Comparison of ENCODE assay signal across 1 cellular context in the genomic region with DNA sequence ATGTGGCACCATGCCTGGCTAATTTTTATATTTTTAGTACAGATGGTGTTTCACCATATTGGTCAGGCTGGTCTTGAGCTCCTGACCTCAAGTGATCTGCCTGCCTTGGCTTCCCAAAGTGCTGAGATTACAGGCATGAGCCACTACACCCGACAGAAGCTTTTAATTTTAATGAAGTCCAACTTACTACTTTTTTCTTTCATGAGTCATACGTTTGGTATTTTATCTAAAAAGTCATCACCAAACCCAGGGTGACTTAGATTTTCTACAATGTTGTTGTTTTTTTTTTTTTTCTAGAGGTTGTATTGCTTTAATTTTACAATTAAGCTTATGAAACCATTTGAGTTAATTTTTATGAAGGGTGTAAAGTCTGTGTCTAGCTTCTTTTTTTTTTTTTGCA.
TF ChIP-seq lines count a peak whose summit lies in the region.

No MANE protein-coding gene starts in this region.

TF ChIP-seq in SK-N-SH, 30 proteins besides CTCF, POLR2A, EP300 and RAD21:
- TF ChIP-seq YY1 (IDR thresholded peaks at IDR 0.05; ENCODE audit: low read depth) = 0 out of 2 replicates have a peak, but pooled peaks have one; percentile 22
- TF ChIP-seq RFX5 (IDR thresholded peaks at IDR 0.05; ENCODE audit: low read length) = no peak
- no peak for TF ChIP-seq FOXM1 (IDR thresholded peaks at IDR 0.05; ENCODE audit: low read depth)
- no peak for TF ChIP-seq NFIC (IDR thresholded peaks at IDR 0.05; ENCODE audit: borderline replicate concordance)
- TF ChIP-seq, protein P1, sequence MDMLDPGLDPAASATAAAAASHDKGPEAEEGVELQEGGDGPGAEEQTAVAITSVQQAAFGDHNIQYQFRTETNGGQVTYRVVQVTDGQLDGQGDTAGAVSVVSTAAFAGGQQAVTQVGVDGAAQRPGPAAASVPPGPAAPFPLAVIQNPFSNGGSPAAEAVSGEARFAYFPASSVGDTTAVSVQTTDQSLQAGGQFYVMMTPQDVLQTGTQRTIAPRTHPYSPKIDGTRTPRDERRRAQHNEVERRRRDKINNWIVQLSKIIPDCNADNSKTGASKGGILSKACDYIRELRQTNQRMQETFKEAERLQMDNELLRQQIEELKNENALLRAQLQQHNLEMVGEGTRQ (IDR thresholded peaks at IDR 0.05; ENCODE audit: borderline replicate concordance, low read depth, low read length) = no peak
- TF ChIP-seq, protein P2, sequence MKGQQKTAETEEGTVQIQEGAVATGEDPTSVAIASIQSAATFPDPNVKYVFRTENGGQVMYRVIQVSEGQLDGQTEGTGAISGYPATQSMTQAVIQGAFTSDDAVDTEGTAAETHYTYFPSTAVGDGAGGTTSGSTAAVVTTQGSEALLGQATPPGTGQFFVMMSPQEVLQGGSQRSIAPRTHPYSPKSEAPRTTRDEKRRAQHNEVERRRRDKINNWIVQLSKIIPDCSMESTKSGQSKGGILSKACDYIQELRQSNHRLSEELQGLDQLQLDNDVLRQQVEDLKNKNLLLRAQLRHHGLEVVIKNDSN (IDR thresholded peaks at IDR 0.05; ENCODE audit: borderline replicate concordance, low read depth) = no peak
- TF ChIP-seq, protein P3, sequence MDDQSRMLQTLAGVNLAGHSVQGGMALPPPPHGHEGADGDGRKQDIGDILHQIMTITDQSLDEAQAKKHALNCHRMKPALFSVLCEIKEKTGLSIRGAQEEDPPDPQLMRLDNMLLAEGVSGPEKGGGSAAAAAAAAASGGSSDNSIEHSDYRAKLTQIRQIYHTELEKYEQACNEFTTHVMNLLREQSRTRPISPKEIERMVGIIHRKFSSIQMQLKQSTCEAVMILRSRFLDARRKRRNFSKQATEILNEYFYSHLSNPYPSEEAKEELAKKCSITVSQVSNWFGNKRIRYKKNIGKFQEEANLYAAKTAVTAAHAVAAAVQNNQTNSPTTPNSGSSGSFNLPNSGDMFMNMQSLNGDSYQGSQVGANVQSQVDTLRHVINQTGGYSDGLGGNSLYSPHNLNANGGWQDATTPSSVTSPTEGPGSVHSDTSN (IDR thresholded peaks at IDR 0.05) = 0 out of 2 replicates have a peak, but pooled peaks have one; percentile 29
- TF ChIP-seq, protein P4, sequence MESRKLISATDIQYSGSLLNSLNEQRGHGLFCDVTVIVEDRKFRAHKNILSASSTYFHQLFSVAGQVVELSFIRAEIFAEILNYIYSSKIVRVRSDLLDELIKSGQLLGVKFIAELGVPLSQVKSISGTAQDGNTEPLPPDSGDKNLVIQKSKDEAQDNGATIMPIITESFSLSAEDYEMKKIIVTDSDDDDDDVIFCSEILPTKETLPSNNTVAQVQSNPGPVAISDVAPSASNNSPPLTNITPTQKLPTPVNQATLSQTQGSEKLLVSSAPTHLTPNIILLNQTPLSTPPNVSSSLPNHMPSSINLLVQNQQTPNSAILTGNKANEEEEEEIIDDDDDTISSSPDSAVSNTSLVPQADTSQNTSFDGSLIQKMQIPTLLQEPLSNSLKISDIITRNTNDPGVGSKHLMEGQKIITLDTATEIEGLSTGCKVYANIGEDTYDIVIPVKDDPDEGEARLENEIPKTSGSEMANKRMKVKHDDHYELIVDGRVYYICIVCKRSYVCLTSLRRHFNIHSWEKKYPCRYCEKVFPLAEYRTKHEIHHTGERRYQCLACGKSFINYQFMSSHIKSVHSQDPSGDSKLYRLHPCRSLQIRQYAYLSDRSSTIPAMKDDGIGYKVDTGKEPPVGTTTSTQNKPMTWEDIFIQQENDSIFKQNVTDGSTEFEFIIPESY (IDR thresholded peaks at IDR 0.05; ENCODE audit: borderline replicate concordance, low read depth) = no peak
- TF ChIP-seq FOSL2 (IDR thresholded peaks at IDR 0.05; ENCODE audit: borderline replicate concordance, low read depth) = peak; percentile 78; the same call in 1 of the 2 replicates
- TF ChIP-seq CHD2 (IDR thresholded peaks at IDR 0.05; ENCODE audit: low read length, partially characterized antibody) = no peak
- TF ChIP-seq RXRA (IDR thresholded peaks at IDR 0.05; ENCODE audit: borderline replicate concordance, low read depth) = peak; percentile 64; the same call in 1 of the 2 replicates
- no peak for TF ChIP-seq RCOR1 (IDR thresholded peaks at IDR 0.05; ENCODE audit: low read length)
- no peak for TF ChIP-seq SIN3A (IDR thresholded peaks at IDR 0.05; ENCODE audit: borderline replicate concordance, low read depth, low read length)
- no peak for TF ChIP-seq SMC3 (IDR thresholded peaks at IDR 0.05; ENCODE audit: low read depth, low read length)
- TF ChIP-seq POLR2AphosphoS5 (IDR thresholded peaks at IDR 0.05; ENCODE audit: low read depth, low read length) = no peak
- peak; percentile 72 for TF ChIP-seq TCF12 (IDR thresholded peaks at IDR 0.05)
- TF ChIP-seq, protein P5, sequence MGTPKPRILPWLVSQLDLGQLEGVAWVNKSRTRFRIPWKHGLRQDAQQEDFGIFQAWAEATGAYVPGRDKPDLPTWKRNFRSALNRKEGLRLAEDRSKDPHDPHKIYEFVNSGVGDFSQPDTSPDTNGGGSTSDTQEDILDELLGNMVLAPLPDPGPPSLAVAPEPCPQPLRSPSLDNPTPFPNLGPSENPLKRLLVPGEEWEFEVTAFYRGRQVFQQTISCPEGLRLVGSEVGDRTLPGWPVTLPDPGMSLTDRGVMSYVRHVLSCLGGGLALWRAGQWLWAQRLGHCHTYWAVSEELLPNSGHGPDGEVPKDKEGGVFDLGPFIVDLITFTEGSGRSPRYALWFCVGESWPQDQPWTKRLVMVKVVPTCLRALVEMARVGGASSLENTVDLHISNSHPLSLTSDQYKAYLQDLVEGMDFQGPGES (IDR thresholded peaks at IDR 0.05; ENCODE audit: low read depth, low read length) = no peak
- TF ChIP-seq ELF1 (IDR thresholded peaks at IDR 0.05) = no peak
- TF ChIP-seq EZH2phosphoT487 (IDR thresholded peaks at IDR 0.05; ENCODE audit: borderline replicate concordance, low read depth) = no peak
- TF ChIP-seq JUND (IDR thresholded peaks at IDR 0.05) = peak; percentile 90
- TF ChIP-seq TEAD4 (IDR thresholded peaks at IDR 0.05; ENCODE audit: borderline replicate concordance, insufficient read depth) = 0 out of 2 replicates have a peak, but pooled peaks have one; percentile 43
- TF ChIP-seq, protein P6, sequence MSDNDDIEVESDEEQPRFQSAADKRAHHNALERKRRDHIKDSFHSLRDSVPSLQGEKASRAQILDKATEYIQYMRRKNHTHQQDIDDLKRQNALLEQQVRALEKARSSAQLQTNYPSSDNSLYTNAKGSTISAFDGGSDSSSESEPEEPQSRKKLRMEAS (IDR thresholded peaks at IDR 0.05; ENCODE audit: low read depth) = 0 out of 2 replicates have a peak, but pooled peaks have one; percentile 13
- TF ChIP-seq MXI1 (IDR thresholded peaks at IDR 0.05; ENCODE audit: low read depth, low read length) = no peak
- no peak for TF ChIP-seq TAF1 (IDR thresholded peaks at IDR 0.05; ENCODE audit: borderline replicate concordance, low read depth, low read length)
- no peak for TF ChIP-seq NRF1 (IDR thresholded peaks at IDR 0.05; ENCODE audit: low read depth, low read length)
- TF ChIP-seq GABPA (IDR thresholded peaks at IDR 0.05; ENCODE audit: low read depth) = no peak
- TF ChIP-seq, protein P7, sequence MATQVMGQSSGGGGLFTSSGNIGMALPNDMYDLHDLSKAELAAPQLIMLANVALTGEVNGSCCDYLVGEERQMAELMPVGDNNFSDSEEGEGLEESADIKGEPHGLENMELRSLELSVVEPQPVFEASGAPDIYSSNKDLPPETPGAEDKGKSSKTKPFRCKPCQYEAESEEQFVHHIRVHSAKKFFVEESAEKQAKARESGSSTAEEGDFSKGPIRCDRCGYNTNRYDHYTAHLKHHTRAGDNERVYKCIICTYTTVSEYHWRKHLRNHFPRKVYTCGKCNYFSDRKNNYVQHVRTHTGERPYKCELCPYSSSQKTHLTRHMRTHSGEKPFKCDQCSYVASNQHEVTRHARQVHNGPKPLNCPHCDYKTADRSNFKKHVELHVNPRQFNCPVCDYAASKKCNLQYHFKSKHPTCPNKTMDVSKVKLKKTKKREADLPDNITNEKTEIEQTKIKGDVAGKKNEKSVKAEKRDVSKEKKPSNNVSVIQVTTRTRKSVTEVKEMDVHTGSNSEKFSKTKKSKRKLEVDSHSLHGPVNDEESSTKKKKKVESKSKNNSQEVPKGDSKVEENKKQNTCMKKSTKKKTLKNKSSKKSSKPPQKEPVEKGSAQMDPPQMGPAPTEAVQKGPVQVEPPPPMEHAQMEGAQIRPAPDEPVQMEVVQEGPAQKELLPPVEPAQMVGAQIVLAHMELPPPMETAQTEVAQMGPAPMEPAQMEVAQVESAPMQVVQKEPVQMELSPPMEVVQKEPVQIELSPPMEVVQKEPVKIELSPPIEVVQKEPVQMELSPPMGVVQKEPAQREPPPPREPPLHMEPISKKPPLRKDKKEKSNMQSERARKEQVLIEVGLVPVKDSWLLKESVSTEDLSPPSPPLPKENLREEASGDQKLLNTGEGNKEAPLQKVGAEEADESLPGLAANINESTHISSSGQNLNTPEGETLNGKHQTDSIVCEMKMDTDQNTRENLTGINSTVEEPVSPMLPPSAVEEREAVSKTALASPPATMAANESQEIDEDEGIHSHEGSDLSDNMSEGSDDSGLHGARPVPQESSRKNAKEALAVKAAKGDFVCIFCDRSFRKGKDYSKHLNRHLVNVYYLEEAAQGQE (IDR thresholded peaks at IDR 0.05; ENCODE audit: low read depth, low read length) = no peak
TF ChIP-seq in SK-N-SH: peak in this region for 8.
